In the genomic region with DNA sequence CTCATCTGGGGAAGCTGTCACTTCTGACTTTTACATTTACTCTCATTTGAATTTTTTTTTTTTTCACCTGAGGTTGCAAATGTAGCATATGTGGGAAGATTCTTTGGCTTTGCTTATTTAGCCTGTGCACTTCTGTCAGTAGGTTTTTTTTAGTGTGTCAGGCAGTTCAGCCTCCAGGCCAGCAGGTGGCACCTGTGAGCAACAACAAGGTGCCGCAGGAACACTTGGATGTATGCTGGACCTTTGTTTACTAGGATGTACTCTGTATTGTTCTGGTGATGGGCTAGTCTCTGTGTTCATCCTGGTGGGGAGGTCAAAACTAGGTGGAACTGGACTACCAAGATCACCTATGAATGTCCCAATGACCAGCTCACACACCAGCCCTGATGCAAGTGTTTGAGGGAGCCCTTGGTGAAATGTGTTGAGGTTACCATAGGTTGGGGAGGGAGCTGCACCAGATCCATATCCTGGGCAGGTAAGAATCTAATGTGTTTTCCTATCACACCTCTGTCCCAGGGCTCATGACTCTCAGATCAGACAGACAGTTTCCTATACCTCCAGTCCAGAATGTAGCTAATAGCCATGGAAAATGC, we compare ENCODE assay signal across 8 cellular contexts.
A peak's percentile ranks its signal among the peaks of the same experiment; 100 is the strongest.
DNase-seq lines count a peak whose midpoint lies in the region; ATAC-seq, FAIRE-seq and TF ChIP-seq lines count a peak whose summit lies in the region.

No MANE protein-coding gene starts in this region.

- H3K36me3 ChIP-seq in HepG2 (replicated peaks in 1 of 2; ENCODE audit: control insufficient read depth in 1 of 2, insufficient read depth in 2 of 2, low read length in 2 of 2) (no peaks in the 10 kb centered on the region), gastrocnemius medialis (no peaks in the 10 kb centered on the region)

- H2AFZ ChIP-seq in HepG2 (ENCODE audit: low read length): no peak overlapping the region

- H3K27ac ChIP-seq in HepG2 (ENCODE audit: extremely low read length, insufficient read depth, low read length) (no peak overlapping the region), gastrocnemius medialis (no peak overlapping the region)

- TF ChIP-seq POLR2A in HepG2 (IDR thresholded peaks at IDR 0.05; ENCODE audit: insufficient read depth in 1 of 2, low read depth in 2 of 2, low read length in 2 of 2): no peak
- no peak for TF ChIP-seq POLR2A in gastrocnemius medialis (IDR thresholded peaks at IDR 0.05)

- intact Hi-C loops in HepG2 (cut with micrococcal nuclease; ENCODE audit: unreplicated experiment) (loop anchor here (1.0 kb wide), 1 partner anchor 514 kb away; no protein-coding TSS in a partner anchor), gastrocnemius medialis (cut with DNase I; ENCODE audit: low total_unique reads) (no loop called here), left cardiac atrium (cut with DNase I) (no loop called here)

- TF ChIP-seq CTCF in HepG2 (CRISPR knock-in tag; IDR thresholded peaks at IDR 0.05) (peak; percentile 58), gastrocnemius medialis (IDR thresholded peaks at IDR 0.05 in 4 of 5, conservative IDR thresholded peaks at IDR 0.05 in 1 of 5) (no peak)

- H3K9me3 ChIP-seq in HepG2 (ENCODE audit: low read length) (peaks cover 11% of the 10 kb centered on the region), gastrocnemius medialis (no peaks in the 10 kb centered on the region)

- H3K4me1 ChIP-seq in HepG2 (ENCODE audit: insufficient read depth, low read length): no peaks in the 10 kb centered on the region
- H3K4me1 ChIP-seq in gastrocnemius medialis: no peaks in the 10 kb centered on the region

- TF ChIP-seq RAD21 in HepG2 (CRISPR knock-in tag; IDR thresholded peaks at IDR 0.05): 0 out of 2 replicates have a peak, but pooled peaks have one; percentile 28

- in situ Hi-C loops in HepG2 (cut with HindIII; ENCODE audit: extremely low pct_ligation_motif_present, low pct_unique_long_range_greater_than_20kb) (no loop called here), gastrocnemius medialis (cut with MboI; ENCODE audit: low sequenced_read_pairs in 4 of 4) (no loop called here)

- CTCF ChIA-PET in HepG2 (lab: Yijun Ruan, JAX; ENCODE audit: low intra/inter-chr PET ratio, low total read pairs): interaction anchor here (1.4 kb wide), 1 partner anchor 514 kb away, joined by 10 read pairs; no protein-coding TSS in a partner anchor

- 0% methylated on average over 1 of the region's 1 CpG for WGBS in HepG2 (ENCODE audit: low lambda C conversion rate)

- no peaks in the 10 kb centered on the region for H3K27me3 ChIP-seq in HepG2 (ENCODE audit: control insufficient read depth in 1 of 2, insufficient read depth in 2 of 2, low read length in 2 of 2)
- H3K27me3 ChIP-seq in gastrocnemius medialis: no peaks in the 10 kb centered on the region

- no peak overlapping the region for H3K4me2 ChIP-seq in HepG2 (ENCODE audit: low read depth, low read length)

- H3K79me2 ChIP-seq in HepG2 (ENCODE audit: insufficient read depth, low read length): no peaks in the 10 kb centered on the region

- POLR2A ChIA-PET in HepG2 (lab: Yijun Ruan, JAX): no interaction called here

- ATAC-seq in HG02938 (IDR thresholded peaks at IDR 0.05; ENCODE audit: unreplicated experiment) (peak; percentile 80), HepG2 (peak; percentile 63), gastrocnemius medialis (no peak), left cardiac atrium (no peak)

- H3K4me3 ChIP-seq in HepG2 (replicated peaks in 1 of 3; ENCODE audit: insufficient read depth in 1 of 3, low read depth in 2 of 3, low read length in 3 of 3) (no peak overlapping the region), gastrocnemius medialis (no peak overlapping the region)

- FAIRE-seq in HepG2 (lab: Jason Lieb, UNC): no peak

- TF ChIP-seq EP300 in HepG2 (IDR thresholded peaks at IDR 0.05; ENCODE audit: low read depth in 2 of 2, low read length in 2 of 2) (no peak), HepG2 (CRISPR knock-in tag; IDR thresholded peaks at IDR 0.05; ENCODE audit: borderline replicate concordance) (no peak)

- H3K9ac ChIP-seq in HepG2 (ENCODE audit: insufficient read depth, low read depth, low read length): no peak overlapping the region

- no TSS peak for BruUV-seq in HepG2 (replicated peaks; lab: Mats Ljungman, UMichigan)

- peak; percentile 37 to 50 for DNase-seq in activated T-cell treated with anti-CD3 and anti-CD28 coated beads, Interleukin-2, amount 50 U/mL, for 48 hours
- DNase-seq in activated T-cell treated with anti-CD3 and anti-CD28 coated beads, Interleukin-2, amount 50 U/mL, for 1 hour: no peak
- DNase-seq in UCSD-AML1 (lab: John Stamatoyannopoulos, UW; ENCODE audit: unreplicated experiment): peak; percentile 13
- peak; percentile 17 for DNase-seq in HepG2 (ENCODE audit: low spot score)
- DNase-seq in GM03348 (ENCODE audit: low spot score): no peak
- DNase-seq in gastrocnemius medialis: no peak
- DNase-seq in left cardiac atrium: no peak

- H4K20me1 ChIP-seq in HepG2 (ENCODE audit: insufficient read depth, low read length): no peaks in the 10 kb centered on the region

TF ChIP-seq in HepG2, 621 proteins besides CTCF, POLR2A, EP300 and RAD21:
- peak; percentile 51 for TF ChIP-seq STAG1 (CRISPR knock-in tag; IDR thresholded peaks at IDR 0.05)
- TF ChIP-seq, protein P1, sequence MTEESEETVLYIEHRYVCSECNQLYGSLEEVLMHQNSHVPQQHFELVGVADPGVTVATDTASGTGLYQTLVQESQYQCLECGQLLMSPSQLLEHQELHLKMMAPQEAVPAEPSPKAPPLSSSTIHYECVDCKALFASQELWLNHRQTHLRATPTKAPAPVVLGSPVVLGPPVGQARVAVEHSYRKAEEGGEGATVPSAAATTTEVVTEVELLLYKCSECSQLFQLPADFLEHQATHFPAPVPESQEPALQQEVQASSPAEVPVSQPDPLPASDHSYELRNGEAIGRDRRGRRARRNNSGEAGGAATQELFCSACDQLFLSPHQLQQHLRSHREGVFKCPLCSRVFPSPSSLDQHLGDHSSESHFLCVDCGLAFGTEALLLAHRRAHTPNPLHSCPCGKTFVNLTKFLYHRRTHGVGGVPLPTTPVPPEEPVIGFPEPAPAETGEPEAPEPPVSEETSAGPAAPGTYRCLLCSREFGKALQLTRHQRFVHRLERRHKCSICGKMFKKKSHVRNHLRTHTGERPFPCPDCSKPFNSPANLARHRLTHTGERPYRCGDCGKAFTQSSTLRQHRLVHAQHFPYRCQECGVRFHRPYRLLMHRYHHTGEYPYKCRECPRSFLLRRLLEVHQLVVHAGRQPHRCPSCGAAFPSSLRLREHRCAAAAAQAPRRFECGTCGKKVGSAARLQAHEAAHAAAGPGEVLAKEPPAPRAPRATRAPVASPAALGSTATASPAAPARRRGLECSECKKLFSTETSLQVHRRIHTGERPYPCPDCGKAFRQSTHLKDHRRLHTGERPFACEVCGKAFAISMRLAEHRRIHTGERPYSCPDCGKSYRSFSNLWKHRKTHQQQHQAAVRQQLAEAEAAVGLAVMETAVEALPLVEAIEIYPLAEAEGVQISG (CRISPR knock-in tag; IDR thresholded peaks at IDR 0.05): peak; percentile 95
- no peak for TF ChIP-seq RFX5 (IDR thresholded peaks at IDR 0.05; ENCODE audit: low read depth, low read length)
- peak; percentile 91 for TF ChIP-seq CBX5 (CRISPR knock-in tag; IDR thresholded peaks at IDR 0.05; ENCODE audit: borderline replicate concordance)
- peak; percentile 42; the same call in 1 of the 2 replicates for TF ChIP-seq SMC3 (IDR thresholded peaks at IDR 0.05; ENCODE audit: low read length)
- no peak for TF ChIP-seq KLF16 (CRISPR knock-in tag; IDR thresholded peaks at IDR 0.05)
- no peak for TF ChIP-seq ZNF24 (IDR thresholded peaks at IDR 0.05)
- peak; percentile 54; the same call in 1 of the 2 replicates for TF ChIP-seq ZMYM4 (CRISPR knock-in tag; IDR thresholded peaks at IDR 0.05)
- TF ChIP-seq ZNF34 (CRISPR knock-in tag; IDR thresholded peaks at IDR 0.05; ENCODE audit: borderline replicate concordance): no peak
- TF ChIP-seq ZBTB38 (CRISPR knock-in tag; IDR thresholded peaks at IDR 0.05): no peak

Comparison
In these comparisons a context has a peak if more than half of its experiments do, and no peak if none do; other contexts are left out.
1. DNase-seq: peak in activated T-cell treated with anti-CD3 and anti-CD28 coated beads, Interleukin-2, amount 50 U/mL, for 48 hours (2 of 2), UCSD-AML1 (single experiment) and HepG2 (single experiment); none in activated T-cell treated with anti-CD3 and anti-CD28 coated beads, Interleukin-2, amount 50 U/mL, for 1 hour (single experiment), GM03348 (single experiment), gastrocnemius medialis (0 of 2) and left cardiac atrium (single experiment).
2. ATAC-seq: peak in HG02938 (single experiment) and HepG2 (single experiment); none in gastrocnemius medialis (0 of 2) and left cardiac atrium (0 of 2).